ENCODE assay signal across 8 cellular contexts in the genomic region with DNA sequence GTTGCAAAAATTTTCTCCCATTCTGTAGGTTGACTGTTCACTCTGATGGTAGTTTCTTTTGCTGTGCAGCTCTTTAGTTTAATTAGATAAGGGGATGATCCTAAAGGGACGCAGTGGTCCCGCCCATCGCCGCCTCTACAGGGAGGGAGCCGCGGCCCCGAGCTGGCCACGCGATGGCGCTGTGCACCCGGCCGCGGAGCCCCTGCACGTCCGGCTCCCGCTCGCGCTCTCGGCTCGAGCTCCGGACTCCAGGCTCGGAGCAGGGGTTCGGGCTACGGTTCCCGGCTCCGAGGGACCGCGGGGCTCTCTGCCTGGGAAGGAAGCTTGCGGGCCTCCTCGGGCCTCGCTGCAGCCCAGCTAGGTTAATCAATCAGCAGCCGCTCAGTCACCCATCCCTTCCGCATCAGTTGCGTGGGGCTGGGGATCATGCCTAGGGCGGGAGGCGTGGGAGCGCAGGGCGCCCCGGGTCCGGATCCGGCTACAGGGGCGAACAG.
DNase-seq lines count a peak whose midpoint lies in the region; TF ChIP-seq lines count a peak whose summit lies in the region.

No MANE protein-coding gene starts in this region.

- intact Hi-C loops in activated T-helper 2 cell treated with anti-CD3 and anti-CD28 coated beads, Interferon-gamma antibody, Interleukin-2, Interleukin-4, amounts not matched to agents 10 μg/mL and 5 μg/mL and 100 μg/mL, durations not matched to agents 14 hours and 24 hours and 36 hours (cut with micrococcal nuclease) = loop anchor here (2.0 kb wide), 2 partner anchors 660 to 786 kb away; no protein-coding TSS in a partner anchor

- no peaks in the 10 kb centered on the region for H3K36me3 ChIP-seq in neural progenitor cell
- no peaks in the 10 kb centered on the region for H3K36me3 ChIP-seq in suprapubic skin

- TF ChIP-seq CTCF in neural progenitor cell (IDR thresholded peaks at IDR 0.05) (peak; percentile 95), suprapubic skin (IDR thresholded peaks at IDR 0.05) (peak; percentile 31 to 89)

- H3K79me2 ChIP-seq in neural progenitor cell (ENCODE audit: low read depth) = no peaks in the 10 kb centered on the region

- H3K9me3 Mint-ChIP-seq in activated T-helper 2 cell treated with anti-CD3 and anti-CD28 coated beads, Interferon-gamma antibody, Interleukin-2, Interleukin-4, amounts not matched to agents 10 μg/mL and 5 μg/mL and 100 μg/mL, durations not matched to agents 14 hours and 24 hours and 36 hours = no peaks in the 10 kb centered on the region
- peaks cover 10% of the 10 kb centered on the region for H3K9me3 Mint-ChIP-seq in neural progenitor cell

- peaks cover 6% of the 10 kb centered on the region for H4K20me1 ChIP-seq in neural progenitor cell (ENCODE audit: low read depth)

- 15% methylated on average over 21 of the region's 42 CpGs for WGBS in suprapubic skin

- H3K4me2 ChIP-seq in neural progenitor cell = peak overlapping the region; percentile 97

- peaks cover 27% of the 10 kb centered on the region for H3K27me3 ChIP-seq in neural progenitor cell
- H3K27me3 ChIP-seq in suprapubic skin = peaks cover 22% of the 10 kb centered on the region

- no peaks in the 10 kb centered on the region for H3K36me3 Mint-ChIP-seq in activated T-helper 2 cell treated with anti-CD3 and anti-CD28 coated beads, Interferon-gamma antibody, Interleukin-2, Interleukin-4, amounts not matched to agents 10 μg/mL and 5 μg/mL and 100 μg/mL, durations not matched to agents 14 hours and 24 hours and 36 hours (ENCODE audit: low read depth)
- H3K36me3 Mint-ChIP-seq in neural progenitor cell = no peaks in the 10 kb centered on the region

- no peak overlapping the region for H3K27ac Mint-ChIP-seq in activated T-helper 2 cell treated with anti-CD3 and anti-CD28 coated beads, Interferon-gamma antibody, Interleukin-2, Interleukin-4, amounts not matched to agents 10 μg/mL and 5 μg/mL and 100 μg/mL, durations not matched to agents 14 hours and 24 hours and 36 hours
- no peak overlapping the region for H3K27ac Mint-ChIP-seq in neural progenitor cell

- H3K4me1 ChIP-seq in neural progenitor cell (peaks cover 23% of the 10 kb centered on the region), suprapubic skin (peaks cover 27% of the 10 kb centered on the region)

- H3K27ac ChIP-seq in neural progenitor cell = no peak overlapping the region
- no peak overlapping the region for H3K27ac ChIP-seq in suprapubic skin

- peak overlapping the region; percentile 57 for H3K4me3 ChIP-seq in neural progenitor cell
- H3K4me3 ChIP-seq in suprapubic skin = peak overlapping the region; percentile 34

- peaks cover 29% of the 10 kb centered on the region for H3K27me3 Mint-ChIP-seq in activated T-helper 2 cell treated with anti-CD3 and anti-CD28 coated beads, Interferon-gamma antibody, Interleukin-2, Interleukin-4, amounts not matched to agents 10 μg/mL and 5 μg/mL and 100 μg/mL, durations not matched to agents 14 hours and 24 hours and 36 hours (ENCODE audit: low read depth)
- peaks cover 26% of the 10 kb centered on the region for H3K27me3 Mint-ChIP-seq in neural progenitor cell (ENCODE audit: insufficient read depth, low read depth)

- H3K4me3 Mint-ChIP-seq in activated T-helper 2 cell treated with anti-CD3 and anti-CD28 coated beads, Interferon-gamma antibody, Interleukin-2, Interleukin-4, amounts not matched to agents 10 μg/mL and 5 μg/mL and 100 μg/mL, durations not matched to agents 14 hours and 24 hours and 36 hours (ENCODE audit: low read depth) = peak overlapping the region; percentile 21
- peak overlapping the region; percentile 60 for H3K4me3 Mint-ChIP-seq in neural progenitor cell

- H3K9ac ChIP-seq in neural progenitor cell = no peak overlapping the region

- H3F3A ChIP-seq in neural progenitor cell (ENCODE audit: low read depth) = peaks cover 23% of the 10 kb centered on the region

- TF ChIP-seq POLR2A in suprapubic skin (IDR thresholded peaks at IDR 0.05) = no peak

- DNase-seq in EL (peak; percentile 54), H4 (ENCODE audit: low spot score) (peak; percentile 48), NOMO-1 (lab: John Stamatoyannopoulos, UW; ENCODE audit: unreplicated experiment in 2 of 2) (peak; percentile 19 to 54), fibroblast of the conjunctiva (ENCODE audit: low read depth) (peak; percentile 36), neural progenitor cell (ENCODE audit: low spot score) (peak; percentile 92), suprapubic skin (ENCODE audit: low spot score in 2 of 2) (peak in 1 of 2 donors; percentile 72), NCI-H128 (lab: John Stamatoyannopoulos, UW; ENCODE audit: unreplicated experiment) (no peak)
- peak; percentile 50 for DNase-seq in activated T-helper 2 cell treated with anti-CD3 and anti-CD28 coated beads, Interferon-gamma antibody, Interleukin-2, Interleukin-4, amounts not matched to agents 10 μg/mL and 5 μg/mL and 100 μg/mL, durations not matched to agents 14 hours and 24 hours and 36 hours (ENCODE audit: low spot score)

- no peak for TF ChIP-seq EP300 in suprapubic skin (IDR thresholded peaks at IDR 0.05)

- H3K9me3 ChIP-seq in neural progenitor cell (ENCODE audit: low read depth) (no peaks in the 10 kb centered on the region), suprapubic skin (no peaks in the 10 kb centered on the region)

- H3K4me1 Mint-ChIP-seq in activated T-helper 2 cell treated with anti-CD3 and anti-CD28 coated beads, Interferon-gamma antibody, Interleukin-2, Interleukin-4, amounts not matched to agents 10 μg/mL and 5 μg/mL and 100 μg/mL, durations not matched to agents 14 hours and 24 hours and 36 hours (ENCODE audit: low read depth) = peaks cover 4% of the 10 kb centered on the region
- H3K4me1 Mint-ChIP-seq in neural progenitor cell = peaks cover 20% of the 10 kb centered on the region

- peak overlapping the region; percentile 96 for H2AFZ ChIP-seq in neural progenitor cell (replicated peaks)
